2 cellular contexts compared by ENCODE assay signal in the genomic region with DNA sequence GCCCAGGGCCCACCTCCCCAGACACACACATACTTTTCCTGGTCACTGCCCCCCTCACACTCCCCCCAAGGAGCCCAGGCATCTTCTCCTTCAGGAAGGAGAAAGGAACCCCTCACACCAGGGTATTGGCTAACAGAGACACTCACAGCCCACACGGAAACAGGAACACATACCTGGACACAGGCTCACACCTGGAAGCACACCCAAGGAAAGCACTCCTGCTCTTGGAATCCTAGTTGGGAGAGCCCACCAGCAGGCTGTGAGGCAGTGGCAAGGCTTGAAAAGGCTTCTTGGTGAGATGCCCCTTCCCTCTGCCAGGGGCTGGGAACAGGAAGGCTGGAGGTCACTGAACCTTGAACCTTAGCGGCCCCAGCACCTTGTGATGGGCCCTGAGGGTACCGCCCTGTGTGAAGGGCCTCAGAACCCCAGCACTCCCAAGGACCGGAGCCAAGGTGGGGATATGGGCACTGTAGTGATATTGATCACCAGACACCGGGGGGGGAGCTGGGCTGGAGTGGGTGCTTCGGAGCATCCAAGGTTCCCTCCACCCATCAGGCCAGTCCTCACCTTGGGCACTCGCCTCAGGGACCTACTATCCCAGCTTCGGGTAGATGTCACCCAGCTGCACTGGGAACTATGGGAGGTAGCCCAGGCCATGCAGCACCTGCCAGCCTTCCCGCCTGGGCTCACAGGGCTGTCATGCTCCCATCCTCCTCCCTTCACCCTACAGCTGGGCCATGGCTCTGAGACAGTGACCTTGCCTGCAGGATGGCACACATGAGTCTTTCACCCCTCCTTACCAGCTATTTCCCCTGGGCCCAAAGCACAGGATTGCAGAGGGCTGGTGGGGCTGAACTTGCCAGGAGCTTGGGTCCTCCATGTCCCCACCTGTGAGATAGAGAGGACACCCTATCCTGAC.
TF ChIP-seq lines count a peak whose summit lies in the region.

No MANE protein-coding gene starts in this region.

TF ChIP-seq in SK-N-SH, 30 proteins besides CTCF, POLR2A, EP300 and RAD21 (continued from another document):
- TF ChIP-seq, protein P1, sequence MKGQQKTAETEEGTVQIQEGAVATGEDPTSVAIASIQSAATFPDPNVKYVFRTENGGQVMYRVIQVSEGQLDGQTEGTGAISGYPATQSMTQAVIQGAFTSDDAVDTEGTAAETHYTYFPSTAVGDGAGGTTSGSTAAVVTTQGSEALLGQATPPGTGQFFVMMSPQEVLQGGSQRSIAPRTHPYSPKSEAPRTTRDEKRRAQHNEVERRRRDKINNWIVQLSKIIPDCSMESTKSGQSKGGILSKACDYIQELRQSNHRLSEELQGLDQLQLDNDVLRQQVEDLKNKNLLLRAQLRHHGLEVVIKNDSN (IDR thresholded peaks at IDR 0.05; ENCODE audit: borderline replicate concordance, low read depth), result no peak
- TF ChIP-seq POLR2AphosphoS5 (IDR thresholded peaks at IDR 0.05; ENCODE audit: low read depth, low read length) (no peak), RXRA (IDR thresholded peaks at IDR 0.05; ENCODE audit: borderline replicate concordance, low read depth) (no peak), MXI1 (IDR thresholded peaks at IDR 0.05; ENCODE audit: low read depth, low read length) (no peak), YY1 (IDR thresholded peaks at IDR 0.05; ENCODE audit: low read depth) (no peak), JUND (IDR thresholded peaks at IDR 0.05) (no peak), TEAD4 (IDR thresholded peaks at IDR 0.05; ENCODE audit: borderline replicate concordance, insufficient read depth) (no peak), TAF1 (IDR thresholded peaks at IDR 0.05; ENCODE audit: borderline replicate concordance, low read depth, low read length) (no peak), NFIC (IDR thresholded peaks at IDR 0.05; ENCODE audit: borderline replicate concordance) (no peak), RFX5 (IDR thresholded peaks at IDR 0.05; ENCODE audit: low read length) (no peak), GATA2 (CRISPR knock-in tag; IDR thresholded peaks at IDR 0.05) (no peak), FOSL2 (IDR thresholded peaks at IDR 0.05; ENCODE audit: borderline replicate concordance, low read depth) (no peak), SIN3A (IDR thresholded peaks at IDR 0.05; ENCODE audit: borderline replicate concordance, low read depth, low read length) (no peak)
- TF ChIP-seq, protein P2, sequence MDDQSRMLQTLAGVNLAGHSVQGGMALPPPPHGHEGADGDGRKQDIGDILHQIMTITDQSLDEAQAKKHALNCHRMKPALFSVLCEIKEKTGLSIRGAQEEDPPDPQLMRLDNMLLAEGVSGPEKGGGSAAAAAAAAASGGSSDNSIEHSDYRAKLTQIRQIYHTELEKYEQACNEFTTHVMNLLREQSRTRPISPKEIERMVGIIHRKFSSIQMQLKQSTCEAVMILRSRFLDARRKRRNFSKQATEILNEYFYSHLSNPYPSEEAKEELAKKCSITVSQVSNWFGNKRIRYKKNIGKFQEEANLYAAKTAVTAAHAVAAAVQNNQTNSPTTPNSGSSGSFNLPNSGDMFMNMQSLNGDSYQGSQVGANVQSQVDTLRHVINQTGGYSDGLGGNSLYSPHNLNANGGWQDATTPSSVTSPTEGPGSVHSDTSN (IDR thresholded peaks at IDR 0.05), result no peak
- TF ChIP-seq, protein P3, sequence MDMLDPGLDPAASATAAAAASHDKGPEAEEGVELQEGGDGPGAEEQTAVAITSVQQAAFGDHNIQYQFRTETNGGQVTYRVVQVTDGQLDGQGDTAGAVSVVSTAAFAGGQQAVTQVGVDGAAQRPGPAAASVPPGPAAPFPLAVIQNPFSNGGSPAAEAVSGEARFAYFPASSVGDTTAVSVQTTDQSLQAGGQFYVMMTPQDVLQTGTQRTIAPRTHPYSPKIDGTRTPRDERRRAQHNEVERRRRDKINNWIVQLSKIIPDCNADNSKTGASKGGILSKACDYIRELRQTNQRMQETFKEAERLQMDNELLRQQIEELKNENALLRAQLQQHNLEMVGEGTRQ (IDR thresholded peaks at IDR 0.05; ENCODE audit: borderline replicate concordance, low read depth, low read length), result no peak
- TF ChIP-seq, protein P4, sequence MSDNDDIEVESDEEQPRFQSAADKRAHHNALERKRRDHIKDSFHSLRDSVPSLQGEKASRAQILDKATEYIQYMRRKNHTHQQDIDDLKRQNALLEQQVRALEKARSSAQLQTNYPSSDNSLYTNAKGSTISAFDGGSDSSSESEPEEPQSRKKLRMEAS (IDR thresholded peaks at IDR 0.05; ENCODE audit: low read depth), result no peak
- TF ChIP-seq, protein P5, sequence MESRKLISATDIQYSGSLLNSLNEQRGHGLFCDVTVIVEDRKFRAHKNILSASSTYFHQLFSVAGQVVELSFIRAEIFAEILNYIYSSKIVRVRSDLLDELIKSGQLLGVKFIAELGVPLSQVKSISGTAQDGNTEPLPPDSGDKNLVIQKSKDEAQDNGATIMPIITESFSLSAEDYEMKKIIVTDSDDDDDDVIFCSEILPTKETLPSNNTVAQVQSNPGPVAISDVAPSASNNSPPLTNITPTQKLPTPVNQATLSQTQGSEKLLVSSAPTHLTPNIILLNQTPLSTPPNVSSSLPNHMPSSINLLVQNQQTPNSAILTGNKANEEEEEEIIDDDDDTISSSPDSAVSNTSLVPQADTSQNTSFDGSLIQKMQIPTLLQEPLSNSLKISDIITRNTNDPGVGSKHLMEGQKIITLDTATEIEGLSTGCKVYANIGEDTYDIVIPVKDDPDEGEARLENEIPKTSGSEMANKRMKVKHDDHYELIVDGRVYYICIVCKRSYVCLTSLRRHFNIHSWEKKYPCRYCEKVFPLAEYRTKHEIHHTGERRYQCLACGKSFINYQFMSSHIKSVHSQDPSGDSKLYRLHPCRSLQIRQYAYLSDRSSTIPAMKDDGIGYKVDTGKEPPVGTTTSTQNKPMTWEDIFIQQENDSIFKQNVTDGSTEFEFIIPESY (IDR thresholded peaks at IDR 0.05; ENCODE audit: borderline replicate concordance, low read depth), result no peak
TF ChIP-seq in SK-N-SH: peak in this region for 0.

TF ChIP-seq in SK-N-SH treated with all-trans-retinoic acid at 6 μM for 48 hours, 23 proteins besides CTCF, POLR2A, EP300 and RAD21 (continued from another document):
- TF ChIP-seq, protein P6, sequence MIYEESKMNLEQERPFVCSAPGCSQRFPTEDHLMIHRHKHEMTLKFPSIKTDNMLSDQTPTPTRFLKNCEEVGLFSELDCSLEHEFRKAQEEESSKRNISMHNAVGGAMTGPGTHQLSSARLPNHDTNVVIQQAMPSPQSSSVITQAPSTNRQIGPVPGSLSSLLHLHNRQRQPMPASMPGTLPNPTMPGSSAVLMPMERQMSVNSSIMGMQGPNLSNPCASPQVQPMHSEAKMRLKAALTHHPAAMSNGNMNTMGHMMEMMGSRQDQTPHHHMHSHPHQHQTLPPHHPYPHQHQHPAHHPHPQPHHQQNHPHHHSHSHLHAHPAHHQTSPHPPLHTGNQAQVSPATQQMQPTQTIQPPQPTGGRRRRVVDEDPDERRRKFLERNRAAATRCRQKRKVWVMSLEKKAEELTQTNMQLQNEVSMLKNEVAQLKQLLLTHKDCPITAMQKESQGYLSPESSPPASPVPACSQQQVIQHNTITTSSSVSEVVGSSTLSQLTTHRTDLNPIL (CRISPR knock-in tag; IDR thresholded peaks at IDR 0.05; ENCODE audit: low read depth), result no peak
- TF ChIP-seq ZC3H10 (CRISPR knock-in tag; IDR thresholded peaks at IDR 0.05) (no peak), TCF4 (CRISPR knock-in tag; IDR thresholded peaks at IDR 0.05; ENCODE audit: borderline replicate concordance) (no peak), TOX (CRISPR knock-in tag; IDR thresholded peaks at IDR 0.05; ENCODE audit: borderline replicate concordance) (no peak), ZNF565 (CRISPR knock-in tag; conservative IDR thresholded peaks at IDR 0.05; ENCODE audit: low read depth) (no peak), BACH2 (CRISPR knock-in tag; IDR thresholded peaks at IDR 0.05; ENCODE audit: borderline replicate concordance) (no peak), ISL1 (CRISPR knock-in tag; IDR thresholded peaks at IDR 0.05) (no peak), ESRRG (CRISPR knock-in tag; IDR thresholded peaks at IDR 0.05) (no peak), RARB (CRISPR knock-in tag; IDR thresholded peaks at IDR 0.05) (no peak), ZFP3 (CRISPR knock-in tag; IDR thresholded peaks at IDR 0.05) (no peak), PPARA (CRISPR knock-in tag; IDR thresholded peaks at IDR 0.05; ENCODE audit: borderline replicate concordance) (no peak), SNAI2 (CRISPR knock-in tag; IDR thresholded peaks at IDR 0.05) (no peak)
